ENCODE assay signal across 20 cellular contexts in the genomic region with DNA sequence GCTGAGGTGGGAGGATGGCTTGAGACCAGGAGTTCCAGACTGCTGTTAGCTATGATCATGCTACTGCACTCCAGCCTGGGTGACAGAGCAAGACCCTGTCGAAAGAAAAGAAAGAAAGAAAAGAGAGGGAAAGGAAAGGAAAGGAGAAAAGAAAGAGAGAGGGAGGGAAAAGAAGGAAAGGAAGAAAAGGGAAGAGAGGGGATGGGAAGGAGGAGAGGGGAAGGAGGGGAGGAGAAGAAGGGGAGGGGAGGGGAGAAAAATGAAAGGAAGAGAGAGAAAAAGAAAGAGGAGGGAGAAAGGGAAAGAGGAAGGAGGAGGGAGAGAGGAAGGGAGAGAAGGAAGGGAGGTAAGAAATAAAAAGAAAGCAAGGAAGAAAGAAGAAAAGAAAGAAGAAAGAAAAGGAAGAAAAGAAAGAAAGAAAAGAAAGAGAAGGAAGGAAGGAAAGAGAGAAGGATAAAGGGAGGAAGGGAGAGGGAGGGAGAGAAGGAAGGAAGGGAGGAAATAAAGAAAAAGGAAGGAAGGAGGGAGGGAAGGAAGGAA. TPM values are rescaled to one million over a fixed set of nuclear protein-coding genes. Genes with fewer than 3 reads are reported as not detected.
DNase-seq lines count a peak whose midpoint lies in the region; ATAC-seq and TF ChIP-seq lines count a peak whose summit lies in the region.
"Had no signal": no experiment of that assay in that cellular context is flagged by ENCODE, and none has a peak within 500 bp of the region (broad histone marks: within the 10 kb centered on the region; RNA-seq: fewer than 3 reads in every experiment).

No MANE protein-coding gene starts in this region.

- no peaks in the 10 kb centered on the region for H3K27me3 ChIP-seq in adrenal gland
- H3K27me3 ChIP-seq: BE2C, SJSA1 had no signal

- peaks cover 10% of the 10 kb centered on the region for H3K4me1 Mint-ChIP-seq in activated CD8-positive, alpha-beta T cell treated with anti-CD3 and anti-CD28 coated beads, Interleukin-2, amount 10 ng/mL, durations not matched to agents 7 days and 5 days (ENCODE audit: low read depth)
- H3K4me1 Mint-ChIP-seq in activated CD8-positive, alpha-beta T cell treated with anti-CD3 and anti-CD28 coated beads for 36 hours (ENCODE audit: low read depth): no peaks in the 10 kb centered on the region
- H3K4me1 Mint-ChIP-seq in chondrocyte (ENCODE audit: low read depth): peaks cover 27% of the 10 kb centered on the region
- peaks cover 5 to 32% of the 10 kb centered on the region in 2 donors for H3K4me1 Mint-ChIP-seq in stimulated activated naive B cell treated with anti-CD40 and anti-IgM and Interleukin-4, amounts not matched to agents 10 μg/mL and 1 μg/mL and 100 μg/mL, for 72 hours
- H3K4me1 Mint-ChIP-seq: CD4-positive, CD25-positive, alpha-beta regulatory T cell had no signal

- CTCF ChIA-PET in activated CD8-positive, alpha-beta T cell treated with anti-CD3 and anti-CD28 coated beads, Interleukin-2, amount 10 ng/mL, durations not matched to agents 7 days and 5 days (lab: Charles Lee): no interaction called here
- CTCF ChIA-PET in activated CD8-positive, alpha-beta T cell treated with anti-CD3 and anti-CD28 coated beads for 36 hours (lab: Charles Lee): interaction anchor here (1.0 kb wide), 1 partner anchor 11 kb away, joined by 4 read pairs; no protein-coding TSS in a partner anchor

- H3K4me1 ChIP-seq in adrenal gland (replicated peaks in 1 of 2): peaks cover 20 to 38% of the 10 kb centered on the region in 2 donors
- H3K4me1 ChIP-seq: BE2C, SJSA1 had no signal

- H3K27me3 Mint-ChIP-seq in activated CD8-positive, alpha-beta T cell treated with anti-CD3 and anti-CD28 coated beads, Interleukin-2, amount 10 ng/mL, durations not matched to agents 7 days and 5 days (ENCODE audit: low read depth): peaks cover 10% of the 10 kb centered on the region
- H3K27me3 Mint-ChIP-seq in activated CD8-positive, alpha-beta T cell treated with anti-CD3 and anti-CD28 coated beads for 36 hours: peaks cover 4% of the 10 kb centered on the region
- no peaks in the 10 kb centered on the region for H3K27me3 Mint-ChIP-seq in chondrocyte (ENCODE audit: low read depth)
- peaks cover 0 to 5% of the 10 kb centered on the region in 2 donors for H3K27me3 Mint-ChIP-seq in stimulated activated naive B cell treated with anti-CD40 and anti-IgM and Interleukin-4, amounts not matched to agents 10 μg/mL and 1 μg/mL and 100 μg/mL, for 72 hours

- TF ChIP-seq POLR2A in adrenal gland (IDR thresholded peaks at IDR 0.05): no peak

- no peak for ATAC-seq in activated CD8-positive, alpha-beta T cell treated with anti-CD3 and anti-CD28 coated beads, Interleukin-2, amount 10 ng/mL, durations not matched to agents 7 days and 5 days
- ATAC-seq in activated CD8-positive, alpha-beta T cell treated with anti-CD3 and anti-CD28 coated beads for 36 hours: no peak
- ATAC-seq in stimulated activated naive B cell treated with anti-CD40 and anti-IgM and Interleukin-4, amounts not matched to agents 10 μg/mL and 1 μg/mL and 100 μg/mL, for 72 hours (replicated peaks): no peak
- no peak for ATAC-seq in GM18519 (IDR thresholded peaks at IDR 0.05; ENCODE audit: low FRiP score, unreplicated experiment)

- intact Hi-C loops in activated CD8-positive, alpha-beta T cell treated with anti-CD3 and anti-CD28 coated beads for 36 hours (cut with micrococcal nuclease): no loop called here
- intact Hi-C loops in adrenal gland (cut with DNase I): no loop called here

- H3K36me3 Mint-ChIP-seq in activated CD8-positive, alpha-beta T cell treated with anti-CD3 and anti-CD28 coated beads, Interleukin-2, amount 10 ng/mL, durations not matched to agents 7 days and 5 days (ENCODE audit: low read depth): no peaks in the 10 kb centered on the region
- H3K36me3 Mint-ChIP-seq in activated CD8-positive, alpha-beta T cell treated with anti-CD3 and anti-CD28 coated beads for 36 hours (ENCODE audit: low read depth): no peaks in the 10 kb centered on the region
- peaks cover 6% of the 10 kb centered on the region for H3K36me3 Mint-ChIP-seq in chondrocyte (ENCODE audit: low read depth)
- peaks cover 4 to 7% of the 10 kb centered on the region in 2 donors for H3K36me3 Mint-ChIP-seq in stimulated activated naive B cell treated with anti-CD40 and anti-IgM and Interleukin-4, amounts not matched to agents 10 μg/mL and 1 μg/mL and 100 μg/mL, for 72 hours

- POLR2A ChIA-PET in activated CD8-positive, alpha-beta T cell treated with anti-CD3 and anti-CD28 coated beads, Interleukin-2, amount 10 ng/mL, durations not matched to agents 7 days and 5 days (lab: Charles Lee): no interaction called here
- POLR2A ChIA-PET in activated CD8-positive, alpha-beta T cell treated with anti-CD3 and anti-CD28 coated beads for 36 hours (lab: Charles Lee): no interaction called here

- H3K9me3 Mint-ChIP-seq in activated CD8-positive, alpha-beta T cell treated with anti-CD3 and anti-CD28 coated beads, Interleukin-2, amount 10 ng/mL, durations not matched to agents 7 days and 5 days (ENCODE audit: insufficient read depth): no peaks in the 10 kb centered on the region
- peaks cover 1% of the 10 kb centered on the region for H3K9me3 Mint-ChIP-seq in activated CD8-positive, alpha-beta T cell treated with anti-CD3 and anti-CD28 coated beads for 36 hours
- H3K9me3 Mint-ChIP-seq in chondrocyte (ENCODE audit: low read depth): peaks cover 4% of the 10 kb centered on the region
- H3K9me3 Mint-ChIP-seq in stimulated activated naive B cell treated with anti-CD40 and anti-IgM and Interleukin-4, amounts not matched to agents 10 μg/mL and 1 μg/mL and 100 μg/mL, for 72 hours: peaks cover 2 to 3% of the 10 kb centered on the region in 2 donors

- H3K4me3 Mint-ChIP-seq in activated CD8-positive, alpha-beta T cell treated with anti-CD3 and anti-CD28 coated beads, Interleukin-2, amount 10 ng/mL, durations not matched to agents 7 days and 5 days: no peak overlapping the region
- no peak overlapping the region for H3K4me3 Mint-ChIP-seq in activated CD8-positive, alpha-beta T cell treated with anti-CD3 and anti-CD28 coated beads for 36 hours
- no peak overlapping the region for H3K4me3 Mint-ChIP-seq in chondrocyte (ENCODE audit: unreplicated experiment)
- H3K4me3 Mint-ChIP-seq in stimulated activated naive B cell treated with anti-CD40 and anti-IgM and Interleukin-4, amounts not matched to agents 10 μg/mL and 1 μg/mL and 100 μg/mL, for 72 hours: no peak overlapping the region
- H3K4me3 Mint-ChIP-seq: CD4-positive, CD25-positive, alpha-beta regulatory T cell had no signal

- DNase-seq in activated CD8-positive, alpha-beta T cell treated with anti-CD3 and anti-CD28 coated beads, Interleukin-2, amount 10 ng/mL, durations not matched to agents 7 days and 5 days: no peak
- DNase-seq in activated CD8-positive, alpha-beta T cell treated with anti-CD3 and anti-CD28 coated beads for 36 hours: no peak
- DNase-seq in chondrocyte (ENCODE audit: low spot score) (no peak), adrenal gland (no peak), kidney glomerular epithelial cell (lab: John Stamatoyannopoulos, UW) (no peak)
- no peak for DNase-seq in stimulated activated naive B cell treated with anti-CD40 and anti-IgM and Interleukin-4, amounts not matched to agents 10 μg/mL and 1 μg/mL and 100 μg/mL, for 72 hours
- no peak for DNase-seq in central memory CD4-positive, alpha-beta T cell
- DNase-seq: BE2C; CD4-positive, CD25-positive, alpha-beta regulatory T cell; KBM-7; NCI-H1105 treated with DMSO at 0.1 percent for 48 hours; NCI-H146; NCI-H1930; NCI-H2107; NCI-H526 treated with DMSO at 0.1 percent for 48 hours; Right ventricle myocardium superior; RPMI8226 had no signal

- H3K27ac Mint-ChIP-seq in activated CD8-positive, alpha-beta T cell treated with anti-CD3 and anti-CD28 coated beads, Interleukin-2, amount 10 ng/mL, durations not matched to agents 7 days and 5 days: peak overlapping the region; percentile 16
- H3K27ac Mint-ChIP-seq in activated CD8-positive, alpha-beta T cell treated with anti-CD3 and anti-CD28 coated beads for 36 hours: no peak overlapping the region
- peak overlapping the region; percentile 81 for H3K27ac Mint-ChIP-seq in chondrocyte (ENCODE audit: unreplicated experiment)
- H3K27ac Mint-ChIP-seq in stimulated activated naive B cell treated with anti-CD40 and anti-IgM and Interleukin-4, amounts not matched to agents 10 μg/mL and 1 μg/mL and 100 μg/mL, for 72 hours: peak overlapping the region; percentile 65
- H3K27ac Mint-ChIP-seq: CD4-positive, CD25-positive, alpha-beta regulatory T cell had no signal

- no peaks in the 10 kb centered on the region for H3K36me3 ChIP-seq in adrenal gland (replicated peaks in 1 of 2)
- H3K36me3 ChIP-seq: BE2C, SJSA1 had no signal

- H3K4me3 ChIP-seq in adrenal gland: no peak overlapping the region
- H3K4me3 ChIP-seq: SJSA1 had no signal

- H3K9me3 ChIP-seq in adrenal gland (replicated peaks in 1 of 3): no peaks in the 10 kb centered on the region
- H3K9me3 ChIP-seq: BE2C, SJSA1 had no signal

- WGBS in adrenal gland, 4 donors: 0 to 89% (median 45%) methylated on average over 1 of the region's 1 CpG

- TF ChIP-seq CTCF in activated CD8-positive, alpha-beta T cell treated with anti-CD3 and anti-CD28 coated beads for 36 hours (IDR thresholded peaks at IDR 0.05): no peak
- TF ChIP-seq CTCF in chondrocyte (IDR thresholded peaks at IDR 0.05): no peak
- TF ChIP-seq CTCF in adrenal gland (IDR thresholded peaks at IDR 0.05): no peak

- H3K27ac ChIP-seq in adrenal gland: peak overlapping the region in 1 of 5 donors; percentile 26
- H3K27ac ChIP-seq: 22Rv1, SJSA1 had no signal

RNA-seq across cellular contexts. Expression of gene INSR, which starts 44.1 kb away (rescaled TPM):
- total RNA-seq in activated CD8-positive, alpha-beta T cell treated with anti-CD3 and anti-CD28 coated beads, Interleukin-2, amount 10 ng/mL, durations not matched to agents 7 days and 5 days: 1 to 10 TPM in 1 of 2 experiments, under 1 TPM in 1; 0.42 to 1.1 TPM
- total RNA-seq in activated CD8-positive, alpha-beta T cell treated with anti-CD3 and anti-CD28 coated beads for 36 hours: 1 to 10 TPM in 1 of 2 experiments, under 1 TPM in 1; 0.87 to 1.0 TPM
- total RNA-seq in chondrocyte: 19.5 to 32.5 TPM (median 30.9 TPM) in 3 replicates
- 100 to 1,000 TPM in 6 of 8 donors, 10 to 100 TPM in 2; 83.9 to 327 (median 120) TPM for total RNA-seq in adrenal gland
- polyA plus RNA-seq in adrenal gland: 10 to 100 TPM; 19.0 to 59.4 (median 42.1) TPM
